In genomic region chr4:137946423-137946822, GRCh38 we compare ENCODE assay signal across 1 cellular context.
TF ChIP-seq lines count a peak whose summit lies in the region.

No MANE protein-coding gene starts in this region.

TF ChIP-seq in IMR-90, 13 proteins besides CTCF, POLR2A, EP300 and RAD21 (continued from another document):
- TF ChIP-seq NFE2L2 (IDR thresholded peaks at IDR 0.05; ENCODE audit: low read depth, low read length), result no peak
- no peak for TF ChIP-seq MAZ (IDR thresholded peaks at IDR 0.05; ENCODE audit: borderline replicate concordance, low read depth, low read length)
- no peak for TF ChIP-seq RFX5 (IDR thresholded peaks at IDR 0.05; ENCODE audit: low read depth, low read length)
- TF ChIP-seq BHLHE40 (IDR thresholded peaks at IDR 0.05; ENCODE audit: low read depth, low read length), result no peak
- TF ChIP-seq ELK1 (IDR thresholded peaks at IDR 0.05; ENCODE audit: borderline replicate concordance, low read depth, low read length), result no peak
- TF ChIP-seq MAFK (IDR thresholded peaks at IDR 0.05; ENCODE audit: low read depth, low read length), result no peak
- TF ChIP-seq CHD1 (IDR thresholded peaks at IDR 0.05; ENCODE audit: low read depth, low read length), result no peak
- TF ChIP-seq SMC3 (IDR thresholded peaks at IDR 0.05; ENCODE audit: low read depth, low read length), result no peak
